Comparison of ENCODE assay signal across 1 cellular context in genomic region chr9:133609311-133610098, GRCh38.
A peak's percentile ranks its signal among the peaks of the same experiment; 100 is the strongest.
TF ChIP-seq lines count a peak whose summit lies in the region.

Gene FAM163B (minus strand): TSS chr9:133609389. CDS start chr9:133580223, 29,166 bp downstream.

TF ChIP-seq in HepG2, 621 proteins besides CTCF, POLR2A, EP300 and RAD21 (continued from another document):
- TF ChIP-seq, protein P1, sequence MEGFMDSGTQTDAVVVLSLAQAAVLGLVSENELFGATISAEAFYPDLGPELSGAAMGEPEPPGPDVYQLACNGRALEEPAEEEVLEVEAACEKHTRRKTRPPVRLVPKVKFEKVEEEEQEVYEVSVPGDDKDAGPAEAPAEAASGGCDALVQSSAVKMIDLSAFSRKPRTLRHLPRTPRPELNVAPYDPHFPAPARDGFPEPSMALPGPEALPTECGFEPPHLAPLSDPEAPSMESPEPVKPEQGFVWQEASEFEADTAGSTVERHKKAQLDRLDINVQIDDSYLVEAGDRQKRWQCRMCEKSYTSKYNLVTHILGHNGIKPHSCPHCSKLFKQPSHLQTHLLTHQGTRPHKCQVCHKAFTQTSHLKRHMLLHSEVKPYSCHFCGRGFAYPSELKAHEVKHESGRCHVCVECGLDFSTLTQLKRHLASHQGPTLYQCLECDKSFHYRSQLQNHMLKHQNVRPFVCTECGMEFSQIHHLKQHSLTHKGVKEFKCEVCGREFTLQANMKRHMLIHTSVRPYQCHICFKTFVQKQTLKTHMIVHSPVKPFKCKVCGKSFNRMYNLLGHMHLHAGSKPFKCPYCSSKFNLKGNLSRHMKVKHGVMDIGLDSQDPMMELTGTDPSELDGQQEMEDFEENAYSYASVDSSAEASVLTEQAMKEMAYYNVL (CRISPR knock-in tag; IDR thresholded peaks at IDR 0.05; ENCODE audit: borderline replicate concordance): no peak
- 0 out of 2 replicates have a peak, but pooled peaks have one; percentile 25 for TF ChIP-seq ZNF549 (CRISPR knock-in tag; IDR thresholded peaks at IDR 0.05)
- no peak for TF ChIP-seq TOE1 (CRISPR knock-in tag; IDR thresholded peaks at IDR 0.05)
- no peak for TF ChIP-seq DNMT3B (CRISPR knock-in tag; conservative IDR thresholded peaks at IDR 0.05)
- TF ChIP-seq, protein P2, sequence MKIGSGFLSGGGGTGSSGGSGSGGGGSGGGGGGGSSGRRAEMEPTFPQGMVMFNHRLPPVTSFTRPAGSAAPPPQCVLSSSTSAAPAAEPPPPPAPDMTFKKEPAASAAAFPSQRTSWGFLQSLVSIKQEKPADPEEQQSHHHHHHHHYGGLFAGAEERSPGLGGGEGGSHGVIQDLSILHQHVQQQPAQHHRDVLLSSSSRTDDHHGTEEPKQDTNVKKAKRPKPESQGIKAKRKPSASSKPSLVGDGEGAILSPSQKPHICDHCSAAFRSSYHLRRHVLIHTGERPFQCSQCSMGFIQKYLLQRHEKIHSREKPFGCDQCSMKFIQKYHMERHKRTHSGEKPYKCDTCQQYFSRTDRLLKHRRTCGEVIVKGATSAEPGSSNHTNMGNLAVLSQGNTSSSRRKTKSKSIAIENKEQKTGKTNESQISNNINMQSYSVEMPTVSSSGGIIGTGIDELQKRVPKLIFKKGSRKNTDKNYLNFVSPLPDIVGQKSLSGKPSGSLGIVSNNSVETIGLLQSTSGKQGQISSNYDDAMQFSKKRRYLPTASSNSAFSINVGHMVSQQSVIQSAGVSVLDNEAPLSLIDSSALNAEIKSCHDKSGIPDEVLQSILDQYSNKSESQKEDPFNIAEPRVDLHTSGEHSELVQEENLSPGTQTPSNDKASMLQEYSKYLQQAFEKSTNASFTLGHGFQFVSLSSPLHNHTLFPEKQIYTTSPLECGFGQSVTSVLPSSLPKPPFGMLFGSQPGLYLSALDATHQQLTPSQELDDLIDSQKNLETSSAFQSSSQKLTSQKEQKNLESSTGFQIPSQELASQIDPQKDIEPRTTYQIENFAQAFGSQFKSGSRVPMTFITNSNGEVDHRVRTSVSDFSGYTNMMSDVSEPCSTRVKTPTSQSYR (CRISPR knock-in tag; IDR thresholded peaks at IDR 0.05; ENCODE audit: borderline replicate concordance): 0 out of 2 replicates have a peak, but pooled peaks have one; percentile 22
- TF ChIP-seq PRDM4 (CRISPR knock-in tag; IDR thresholded peaks at IDR 0.05; ENCODE audit: borderline replicate concordance): no peak
- no peak for TF ChIP-seq HNRNPK (IDR thresholded peaks at IDR 0.05; ENCODE audit: low read depth, low read length, poor library complexity, severe bottlenecking)
- no peak for TF ChIP-seq PAWR (CRISPR knock-in tag; IDR thresholded peaks at IDR 0.05; ENCODE audit: borderline replicate concordance)
- peak; percentile 67 for TF ChIP-seq ZNF574 (CRISPR knock-in tag; IDR thresholded peaks at IDR 0.05)
- no peak for TF ChIP-seq FLYWCH1 (CRISPR knock-in tag; IDR thresholded peaks at IDR 0.05)
- no peak for TF ChIP-seq NR1H2 (CRISPR knock-in tag; IDR thresholded peaks at IDR 0.05; ENCODE audit: borderline replicate concordance, low read depth)
- no peak for TF ChIP-seq ZNF782 (CRISPR knock-in tag; IDR thresholded peaks at IDR 0.05; ENCODE audit: borderline replicate concordance)
- TF ChIP-seq HMGA1 (CRISPR knock-in tag; conservative IDR thresholded peaks at IDR 0.05): no peak
- TF ChIP-seq DPF2 (CRISPR knock-in tag; IDR thresholded peaks at IDR 0.05; ENCODE audit: borderline replicate concordance, low read depth): no peak
- no peak for TF ChIP-seq HOMEZ (CRISPR knock-in tag; IDR thresholded peaks at IDR 0.05; ENCODE audit: low read depth)
- TF ChIP-seq ZNF564 (CRISPR knock-in tag; IDR thresholded peaks at IDR 0.05): no peak
- no peak for TF ChIP-seq KMT2A (CRISPR knock-in tag; IDR thresholded peaks at IDR 0.05)
- no peak for TF ChIP-seq ZNF891 (CRISPR knock-in tag; IDR thresholded peaks at IDR 0.05)
- TF ChIP-seq ZNF770 (CRISPR knock-in tag; IDR thresholded peaks at IDR 0.05): no peak
- no peak for TF ChIP-seq MYC (CRISPR knock-in tag; IDR thresholded peaks at IDR 0.05; ENCODE audit: borderline replicate concordance)
